In the genomic region with DNA sequence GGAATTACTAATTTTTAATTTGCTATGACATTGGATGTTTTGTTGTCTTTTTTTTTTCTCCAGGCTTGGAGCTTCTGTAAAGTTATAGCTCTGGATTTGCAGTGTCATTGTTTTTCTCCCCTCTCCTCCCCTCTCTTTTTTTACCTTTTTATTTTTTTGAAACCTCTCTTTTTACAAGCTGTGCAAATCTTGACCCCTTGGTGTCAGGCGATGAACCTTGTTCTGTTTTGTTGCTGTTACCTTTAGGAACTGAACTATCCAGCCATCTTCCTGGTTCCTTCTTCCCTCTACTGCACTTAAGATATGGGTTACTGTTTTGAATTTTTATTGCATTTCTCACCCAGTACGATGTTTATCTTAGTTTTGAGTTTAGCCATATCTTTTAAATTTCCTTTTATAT, we compare ENCODE assay signal across 18 cellular contexts. TPM values are rescaled to one million over a fixed set of nuclear protein-coding genes. Genes with fewer than 3 reads are reported as not detected.
DNase-seq lines count a peak whose midpoint lies in the region; ATAC-seq and TF ChIP-seq lines count a peak whose summit lies in the region.
"Had no signal": no experiment of that assay in that cellular context is flagged by ENCODE, and none has a peak within 500 bp of the region (broad histone marks: within the 10 kb centered on the region; RNA-seq: fewer than 3 reads in every experiment).

No MANE protein-coding gene starts in this region.

- DNase-seq in SK-N-MC (ENCODE audit: low read depth, low spot score) = no peak
- DNase-seq in left lobe of liver (ENCODE audit: low spot score) = no peak
- DNase-seq in gastrocnemius medialis = no peak
- no peak for DNase-seq in vagina (ENCODE audit: extremely low spot score in 2 of 2)
- no peak for DNase-seq in occipital lobe (lab: John Stamatoyannopoulos, UW)
- DNase-seq: activated naive CD4-positive, alpha-beta T cell treated with anti-CD3 and anti-CD28 coated beads, Interleukin-2, amount 10 ng/mL, durations not matched to agents 7 days and 5 days; activated T-cell treated with anti-CD3 and anti-CD28 coated beads, Interleukin-2, amount 50 U/mL, for 4 hours; AML-193; DND-41; heart right ventricle; MG63; naive thymus-derived CD8-positive, alpha-beta T cell; NCI-H2227 treated with DMSO at 0.1 percent for 48 hours; Peyer's patch; T-helper 9 cell had no signal

- H3K9me3 ChIP-seq in HEK293 (ENCODE audit: control insufficient read depth, insufficient read depth, low read depth, low read length) (no peaks in the 10 kb centered on the region), SK-N-MC (ENCODE audit: low read depth, low read length) (0 out of 2 replicates have a peak, but pooled peaks cover 2% of the 10 kb centered on the region), gastrocnemius medialis (no peaks in the 10 kb centered on the region), vagina (no peaks in the 10 kb centered on the region)
- H3K9me3 ChIP-seq: Peyer's patch had no signal

- H3K4me3 ChIP-seq in HEK293 (ENCODE audit: low read depth, low read length) (no peak overlapping the region), SK-N-MC (peak overlapping the region; percentile 60), gastrocnemius medialis (peak overlapping the region in 1 of 4 donors; percentile 18), vagina (no peak overlapping the region)
- H3K4me3 ChIP-seq: heart right ventricle, MG63, Peyer's patch had no signal

- TF ChIP-seq CTCF in HEK293 (tag by site-specific recombination; IDR thresholded peaks at IDR 0.05) = no peak
- TF ChIP-seq CTCF in gastrocnemius medialis (IDR thresholded peaks at IDR 0.05 in 4 of 5, conservative IDR thresholded peaks at IDR 0.05 in 1 of 5) = no peak
- no peak for TF ChIP-seq CTCF in vagina (IDR thresholded peaks at IDR 0.05)

- ATAC-seq in left lobe of liver = peak; percentile 52
- ATAC-seq in gastrocnemius medialis = no peak
- ATAC-seq in HG03571 (IDR thresholded peaks at IDR 0.05; ENCODE audit: unreplicated experiment) = no peak
- ATAC-seq: activated CD4-positive, CD25-positive, alpha-beta regulatory T cell treated with anti-CD3 and anti-CD28 coated beads, Interleukin-2, amount 50 U/mL, for 24 hours; activated T-cell treated with anti-CD3 and anti-CD28 coated beads, Interleukin-2, amount 50 U/mL, for 4 hours; heart right ventricle; naive thymus-derived CD8-positive, alpha-beta T cell had no signal

- intact Hi-C loops in gastrocnemius medialis (cut with DNase I; ENCODE audit: low total_unique reads) = no loop called here
- intact Hi-C loops in vagina (cut with DNase I) = no loop called here

- H3K4me1 ChIP-seq in HEK293 (ENCODE audit: control insufficient read depth, insufficient read depth, low read length) (peaks cover 27% of the 10 kb centered on the region), gastrocnemius medialis (peaks cover 44 to 83% of the 10 kb centered on the region in 2 donors), vagina (peaks cover 37% of the 10 kb centered on the region)

- peak overlapping the region; percentile 58 for H3K9ac ChIP-seq in SK-N-MC (ENCODE audit: insufficient read length)

- no peaks in the 10 kb centered on the region for H3K27me3 ChIP-seq in gastrocnemius medialis
- H3K27me3 ChIP-seq in vagina = no peaks in the 10 kb centered on the region
- H3K27me3 ChIP-seq: heart right ventricle, MG63, Peyer's patch had no signal

- CTCF ChIA-PET in HEK293 (lab: Yijun Ruan, JAX) = interaction anchor here (0.5 to 1.6 kb wide), 3 partner anchors 9 to 62 kb away, joined by 3 to 4 read pairs (median 3); no protein-coding TSS in a partner anchor

- TF ChIP-seq POLR2A in gastrocnemius medialis (IDR thresholded peaks at IDR 0.05) (no peak), vagina (IDR thresholded peaks at IDR 0.05) (no peak)

- H3K27ac ChIP-seq in HEK293 (ENCODE audit: extremely low read depth, low read depth, low read length) = no peak overlapping the region
- peak overlapping the region; percentile 73 for H3K27ac ChIP-seq in SK-N-MC
- peak overlapping the region; percentile 3 to 98 (median 40) for H3K27ac ChIP-seq in gastrocnemius medialis
- H3K27ac ChIP-seq in vagina = no peak overlapping the region
- H3K27ac ChIP-seq: Peyer's patch had no signal

- POLR2A ChIA-PET in HEK293 (lab: Yijun Ruan, JAX) = interaction anchor here (0.6 to 1.0 kb wide), 2 partner anchors 12 to 1198 kb away, joined by 3 to 4 read pairs; no protein-coding TSS in a partner anchor

- in situ Hi-C loops in gastrocnemius medialis (cut with MboI; ENCODE audit: low sequenced_read_pairs in 4 of 4) = no loop called here

- no peaks in the 10 kb centered on the region for H3K36me3 ChIP-seq in HEK293 (ENCODE audit: control insufficient read depth in 2 of 2, insufficient read depth in 1 of 2, low read length in 2 of 2)
- H3K36me3 ChIP-seq in SK-N-MC (ENCODE audit: insufficient read depth, low read length) = peaks cover 12% of the 10 kb centered on the region; the same call in 1 of the 2 replicates
- H3K36me3 ChIP-seq in gastrocnemius medialis = no peaks in the 10 kb centered on the region
- H3K36me3 ChIP-seq in vagina = no peaks in the 10 kb centered on the region
- H3K36me3 ChIP-seq: heart right ventricle, MG63, Peyer's patch had no signal

TF ChIP-seq in HEK293, 187 proteins besides CTCF, POLR2A, EP300 and RAD21:
- TF ChIP-seq, protein P1, sequence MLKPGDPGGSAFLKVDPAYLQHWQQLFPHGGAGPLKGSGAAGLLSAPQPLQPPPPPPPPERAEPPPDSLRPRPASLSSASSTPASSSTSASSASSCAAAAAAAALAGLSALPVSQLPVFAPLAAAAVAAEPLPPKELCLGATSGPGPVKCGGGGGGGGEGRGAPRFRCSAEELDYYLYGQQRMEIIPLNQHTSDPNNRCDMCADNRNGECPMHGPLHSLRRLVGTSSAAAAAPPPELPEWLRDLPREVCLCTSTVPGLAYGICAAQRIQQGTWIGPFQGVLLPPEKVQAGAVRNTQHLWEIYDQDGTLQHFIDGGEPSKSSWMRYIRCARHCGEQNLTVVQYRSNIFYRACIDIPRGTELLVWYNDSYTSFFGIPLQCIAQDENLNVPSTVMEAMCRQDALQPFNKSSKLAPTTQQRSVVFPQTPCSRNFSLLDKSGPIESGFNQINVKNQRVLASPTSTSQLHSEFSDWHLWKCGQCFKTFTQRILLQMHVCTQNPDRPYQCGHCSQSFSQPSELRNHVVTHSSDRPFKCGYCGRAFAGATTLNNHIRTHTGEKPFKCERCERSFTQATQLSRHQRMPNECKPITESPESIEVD (tag by site-specific recombination; IDR thresholded peaks at IDR 0.05) = peak; percentile 37; the same call in 1 of the 2 replicates
- TF ChIP-seq ZNF19 (tag by site-specific recombination; IDR thresholded peaks at IDR 0.05; ENCODE audit: low read depth) = no peak
- TF ChIP-seq SP3 (tag by site-specific recombination; IDR thresholded peaks at IDR 0.05) = no peak
- TF ChIP-seq ZNF140 (tag by site-specific recombination; IDR thresholded peaks at IDR 0.05) = no peak
- TF ChIP-seq ZNF239 (tag by site-specific recombination; IDR thresholded peaks at IDR 0.05) = no peak
- TF ChIP-seq ZNF777 (tag by site-specific recombination; IDR thresholded peaks at IDR 0.05; ENCODE audit: borderline replicate concordance) = no peak

RNA-seq across cellular contexts. Expression of a gene that starts 13.7 kb away (rescaled TPM):
- total RNA-seq in left lobe of liver (53.1 TPM), gastrocnemius medialis (100 to 1,000 TPM; 256 to 373 (median 327) TPM), vagina (91.6 TPM), occipital lobe (100 TPM)

Comparison
In these comparisons a context has a peak if more than half of its experiments do, and no peak if none do; other contexts are left out.
1. H3K27ac ChIP-seq: peak in SK-N-MC (single experiment) and gastrocnemius medialis (4 of 4); none in HEK293 (single experiment) and vagina (single experiment).